ENCODE assay signal across 9 cellular contexts in the genomic region with DNA sequence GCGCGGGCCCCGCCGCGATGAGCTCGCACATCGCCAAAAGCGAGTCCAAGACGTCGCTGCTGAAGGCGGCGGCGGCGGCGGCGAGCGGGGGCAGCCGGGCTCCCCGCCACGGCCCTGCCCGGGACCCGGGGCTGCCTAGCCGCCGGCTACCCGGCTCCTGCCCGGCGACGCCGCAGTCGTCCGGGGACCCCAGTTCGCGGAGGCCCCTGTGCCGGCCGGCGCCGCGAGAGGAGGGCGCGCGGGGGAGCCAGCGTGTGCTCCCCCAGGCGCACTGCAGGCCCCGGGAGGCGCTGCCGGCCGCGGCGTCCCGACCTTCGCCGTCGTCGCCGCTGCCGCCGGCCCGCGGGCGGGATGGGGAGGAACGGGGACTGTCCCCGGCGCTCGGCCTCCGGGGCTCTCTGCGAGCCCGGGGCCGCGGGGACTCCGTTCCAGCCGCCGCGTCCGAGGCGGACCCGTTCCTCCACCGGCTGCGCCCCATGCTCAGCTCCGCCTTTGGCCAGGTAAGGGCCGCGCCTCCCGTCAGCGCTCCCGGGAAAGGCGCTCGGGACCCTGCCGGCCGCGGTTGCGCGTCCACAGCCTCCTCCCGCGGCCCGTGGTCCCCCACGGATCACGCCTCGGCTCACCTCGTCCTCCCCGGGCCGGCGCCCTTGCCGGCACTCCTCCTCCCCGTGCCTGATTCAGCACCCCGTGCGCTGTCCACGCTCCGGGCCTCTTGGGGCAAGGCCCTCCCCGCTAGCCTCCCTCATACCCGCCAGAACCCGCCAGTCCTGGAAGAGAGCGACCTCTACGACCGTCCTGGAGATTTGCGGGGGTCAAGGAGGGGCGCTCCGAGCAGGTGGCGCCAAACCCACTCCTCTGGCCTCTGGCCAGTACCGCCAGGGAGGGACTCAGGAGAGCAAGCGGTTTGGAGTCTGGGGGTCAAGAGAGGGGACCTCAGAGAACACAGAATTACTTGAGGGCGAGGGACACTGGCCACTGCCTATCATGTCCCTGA. TPM values are rescaled to one million over a fixed set of nuclear protein-coding genes. Genes with fewer than 3 reads are reported as not detected.
DNase-seq lines count a peak whose midpoint lies in the region; TF ChIP-seq lines count a peak whose summit lies in the region.
"Had no signal": no experiment of that assay in that cellular context is flagged by ENCODE, and none has a peak within 500 bp of the region (broad histone marks: within the 10 kb centered on the region; RNA-seq: fewer than 3 reads in every experiment).

No MANE protein-coding gene starts in this region.

- in situ Hi-C loops in GM23248 (cut with MboI): no loop called here

- H3K9ac ChIP-seq in ES-I3 (ENCODE audit: low read depth, low read length): peak overlapping the region; percentile 89; the same call in 1 of the 2 replicates
- no peak overlapping the region for H3K9ac ChIP-seq in GM23248

- no peaks in the 10 kb centered on the region for H3K79me2 ChIP-seq in GM23248 (ENCODE audit: insufficient read depth)

- H3K27me3 ChIP-seq in GM23248 (replicated peaks; ENCODE audit: insufficient read depth) (peaks cover 56% of the 10 kb centered on the region), esophagus muscularis mucosa (peaks cover 0 to 85% (median 42%) of the 10 kb centered on the region in 4 donors), neuron (ENCODE audit: insufficient read depth, low read length) (peaks cover 66% of the 10 kb centered on the region)

- intact Hi-C loops in esophagus muscularis mucosa (cut with DNase I): no loop called here

- H4K20me1 ChIP-seq in GM23248 (ENCODE audit: insufficient read depth): no peaks in the 10 kb centered on the region

- TF ChIP-seq CTCF in NB4 (IDR thresholded peaks at IDR 0.05; ENCODE audit: low read depth, low read length): no peak
- no peak for TF ChIP-seq CTCF in esophagus muscularis mucosa (IDR thresholded peaks at IDR 0.05)

- H3K4me3 ChIP-seq in GM23248 (peak overlapping the region; percentile 44), NB4 (ENCODE audit: low read depth, low read length) (no peak overlapping the region), esophagus muscularis mucosa (peak overlapping the region; percentile 51 to 58 (median 52)), neuron (ENCODE audit: low read length) (peak overlapping the region; percentile 29)

- peaks cover 5% of the 10 kb centered on the region for H3K4me1 ChIP-seq in ES-I3 (ENCODE audit: insufficient read depth, low read length)
- no peaks in the 10 kb centered on the region for H3K4me1 ChIP-seq in GM23248 (ENCODE audit: insufficient read depth)
- H3K4me1 ChIP-seq in esophagus muscularis mucosa: peaks cover 13 to 20% (median 19%) of the 10 kb centered on the region in 4 donors
- H3K4me1 ChIP-seq in neuron (ENCODE audit: insufficient read depth, low read length): peaks cover 9% of the 10 kb centered on the region

- H3F3A ChIP-seq in GM23248 (ENCODE audit: insufficient read depth): no peaks in the 10 kb centered on the region

- DNase-seq in GM23248 (peak; percentile 73), NB4 (ENCODE audit: low read depth) (peak; percentile 80), activated T-cell treated with anti-CD3 and anti-CD28 coated beads for 48 hours (ENCODE audit: low read depth) (peak; percentile 37), esophagus muscularis mucosa (ENCODE audit: extremely low spot score) (no peak), NCI-H1048 (lab: John Stamatoyannopoulos, UW) (no peak), pons (ENCODE audit: low spot score) (no peak)

- H3K27ac ChIP-seq in GM23248: no peak overlapping the region
- no peak overlapping the region for H3K27ac ChIP-seq in esophagus muscularis mucosa (replicated peaks in 1 of 4)

- no peaks in the 10 kb centered on the region for H3K9me2 ChIP-seq in GM23248 (ENCODE audit: insufficient read depth)

- H2AFZ ChIP-seq in GM23248: no peak overlapping the region
- H2AFZ ChIP-seq in neuron (ENCODE audit: low read depth, low read length): peak overlapping the region; percentile 48

- TF ChIP-seq EP300 in esophagus muscularis mucosa (IDR thresholded peaks at IDR 0.05): no peak

- 3% methylated on average over 65 to 72 of the region's 120 CpGs for WGBS in GM23248 (ENCODE audit: low coverage in 1 of 2, low lambda C conversion rate in 2 of 2, missing lambda C conversion rate in 2 of 2), 2 experiments
- 3% methylated on average over 20 of the region's 120 CpGs for WGBS in esophagus muscularis mucosa

- no peaks in the 10 kb centered on the region for H3K9me3 ChIP-seq in ES-I3 (ENCODE audit: control insufficient read depth, insufficient read depth, low read length)
- H3K9me3 ChIP-seq in GM23248 (ENCODE audit: low read depth): no peaks in the 10 kb centered on the region
- no peaks in the 10 kb centered on the region for H3K9me3 ChIP-seq in esophagus muscularis mucosa
- no peaks in the 10 kb centered on the region for H3K9me3 ChIP-seq in neuron (ENCODE audit: low read length)

- TF ChIP-seq POLR2A in NB4 (IDR thresholded peaks at IDR 0.05; ENCODE audit: extremely low read depth, insufficient read length) (no peak), esophagus muscularis mucosa (IDR thresholded peaks at IDR 0.05; ENCODE audit: low read depth) (no peak)

- peak overlapping the region; percentile 9 for H3K4me2 ChIP-seq in GM23248 (ENCODE audit: unreplicated experiment)

- H3K36me3 ChIP-seq in ES-I3 (ENCODE audit: insufficient read depth, low read length) (no peaks in the 10 kb centered on the region), GM23248 (ENCODE audit: low read depth) (no peaks in the 10 kb centered on the region), esophagus muscularis mucosa (no peaks in the 10 kb centered on the region), neuron (ENCODE audit: insufficient read depth, low read length) (no peaks in the 10 kb centered on the region)

RNA-seq across cellular contexts. Expression of a gene that starts 0.7 kb away (rescaled TPM):
- not detected in 2 replicates for total RNA-seq in GM23248 (2014; rRNA removed; shearing (Covaris generic))
- not detected in 2 replicates for polyA plus RNA-seq in GM23248 (2016; fragmentation: Nextera tagmentation; extraction: Ambion mirVana)
- 1 to 10 TPM in 3 of 4 donors, not detected in 1; 1.8 to 2.5 (median 2.5) TPM for total RNA-seq in esophagus muscularis mucosa
- total RNA-seq: T-helper 2 cell treated with Interferon-gamma antibody and Interleukin-4, amounts not matched to agents 100 ng/mL and 5 ng/mL, for 36 hours had no signal

RNA-seq across cellular contexts. Expression of a gene that starts 45.8 kb away (rescaled TPM):
- 79.3 and 79.4 TPM in 2 replicates for total RNA-seq in GM23248 (2014; rRNA removed; shearing (Covaris generic))
- 114 and 119 TPM in 2 replicates for polyA plus RNA-seq in GM23248 (2016; fragmentation: Nextera tagmentation; extraction: Ambion mirVana)
- total RNA-seq in esophagus muscularis mucosa: 10 to 100 TPM; 37.8 to 55.5 (median 46.3) TPM

RNA-seq across cellular contexts. Expression of a gene that starts 59.9 kb away (rescaled TPM):
- 20.1 and 38.9 TPM in 2 replicates for total RNA-seq in GM23248 (2014; rRNA removed; shearing (Covaris generic))
- polyA plus RNA-seq in GM23248 (2016; fragmentation: Nextera tagmentation; extraction: Ambion mirVana): 63.3 and 68.4 TPM in 2 replicates
- total RNA-seq in esophagus muscularis mucosa: 10 to 100 TPM; 20.7 to 36.1 (median 23.1) TPM

Comparison
In these comparisons a context has a peak if more than half of its experiments do, and no peak if none do; other contexts are left out.
1. DNase-seq: peak in GM23248 (single experiment), NB4 (single experiment) and activated T-cell treated with anti-CD3 and anti-CD28 coated beads for 48 hours (single experiment); none in esophagus muscularis mucosa (single experiment), NCI-H1048 (single experiment) and pons (single experiment).